In genomic region chr17:74750327-74751069, GRCh38 we compare ENCODE assay signal across 8 cellular contexts. TPM values are rescaled to one million over a fixed set of nuclear protein-coding genes. Genes with fewer than 3 reads are reported as not detected.
DNase-seq lines count a peak whose midpoint lies in the region; ATAC-seq and TF ChIP-seq lines count a peak whose summit lies in the region.

No MANE protein-coding gene starts in this region.

- H3K4me1 Mint-ChIP-seq in natural killer cell treated with Interleukin-12 subunit alpha and Interleukin-12 subunit beta and Interleukin-15 and Interleukin-18, amount 100 ng/mL, for 72 hours (ENCODE audit: low read depth in 2 of 2) = peaks cover 56 to 58% of the 10 kb centered on the region in 2 donors

- H3K27ac ChIP-seq in BLaER1 treated with 17β-estradiol and CSF1 and Interleukin-3, amounts not matched to agents 10 nM and 100 nM = peak overlapping the region; percentile 75 to 96 (median 86); a peak in 16 of 22 replicates
- H3K27ac ChIP-seq in duodenal mucosa (ENCODE audit: low read depth, low read length) (peak overlapping the region; percentile 83), uterus (peak overlapping the region in 1 of 2 donors; percentile 78)

- DNase-seq in LNCaP clone FGC (ENCODE audit: low read depth) (peak; percentile 63), omental fat pad (ENCODE audit: low spot score) (no peak), uterus (no peak), NCI-H345 treated with DMSO at 0.1 percent for 48 hours (lab: John Stamatoyannopoulos, UW; ENCODE audit: unreplicated experiment) (no peak)
- no peak for DNase-seq in natural killer cell treated with Interleukin-12 subunit alpha and Interleukin-12 subunit beta and Interleukin-15 and Interleukin-18, amount 100 ng/mL, for 72 hours (ENCODE audit: low spot score)

- H3K9ac ChIP-seq in BLaER1 treated with 17β-estradiol and CSF1 and Interleukin-3, amounts not matched to agents 10 nM and 100 nM = peak overlapping the region; percentile 88 to 98 (median 93)
- H3K9ac ChIP-seq in duodenal mucosa (ENCODE audit: low read depth in 1 of 2, low read length in 2 of 2) = peak overlapping the region; percentile 77 to 96

- peaks cover 7% of the 10 kb centered on the region for H3K36me3 Mint-ChIP-seq in natural killer cell treated with Interleukin-12 subunit alpha and Interleukin-12 subunit beta and Interleukin-15 and Interleukin-18, amount 100 ng/mL, for 72 hours

- peak; percentile 13; the same call in 1 of the 2 replicates for TF ChIP-seq CTCF in LNCaP clone FGC (IDR thresholded peaks at IDR 0.05; ENCODE audit: control insufficient read depth, extremely low read depth, insufficient read depth)
- TF ChIP-seq CTCF in omental fat pad (IDR thresholded peaks at IDR 0.05) = no peak
- no peak for TF ChIP-seq CTCF in uterus (IDR thresholded peaks at IDR 0.05)

- no peaks in the 10 kb centered on the region for H3K27me3 Mint-ChIP-seq in natural killer cell treated with Interleukin-12 subunit alpha and Interleukin-12 subunit beta and Interleukin-15 and Interleukin-18, amount 100 ng/mL, for 72 hours

- peaks cover 0 to 42% (median 24%) of the 10 kb centered on the region in 11 experiments; a peak in 13 of 22 replicates for H3K27me3 ChIP-seq in BLaER1 treated with 17β-estradiol and CSF1 and Interleukin-3, amounts not matched to agents 10 nM and 100 nM
- no peaks in the 10 kb centered on the region for H3K27me3 ChIP-seq in duodenal mucosa (ENCODE audit: control insufficient read depth in 1 of 2, insufficient read depth in 2 of 2, low read length in 2 of 2)
- no peaks in the 10 kb centered on the region for H3K27me3 ChIP-seq in uterus

- H3K27ac Mint-ChIP-seq in natural killer cell treated with Interleukin-12 subunit alpha and Interleukin-12 subunit beta and Interleukin-15 and Interleukin-18, amount 100 ng/mL, for 72 hours = peak overlapping the region; percentile 98 to 99

- H3K9me3 Mint-ChIP-seq in natural killer cell treated with Interleukin-12 subunit alpha and Interleukin-12 subunit beta and Interleukin-15 and Interleukin-18, amount 100 ng/mL, for 72 hours = no peaks in the 10 kb centered on the region

- peaks cover 69 to 78% (median 70%) of the 10 kb centered on the region in 11 experiments for H4K20me1 ChIP-seq in BLaER1 treated with 17β-estradiol and CSF1 and Interleukin-3, amounts not matched to agents 10 nM and 100 nM

- H3K4me1 ChIP-seq in BLaER1 treated with 17β-estradiol and CSF1 and Interleukin-3, amounts not matched to agents 10 nM and 100 nM = peaks cover 70 to 85% (median 82%) of the 10 kb centered on the region in 10 experiments
- peaks cover 63 to 75% of the 10 kb centered on the region in 2 donors for H3K4me1 ChIP-seq in duodenal mucosa (ENCODE audit: control insufficient read depth in 1 of 2, insufficient read depth in 2 of 2, low read length in 2 of 2)
- no peaks in the 10 kb centered on the region for H3K4me1 ChIP-seq in uterus

- H3K4me3 ChIP-seq in BLaER1 treated with 17β-estradiol and CSF1 and Interleukin-3, amounts not matched to agents 10 nM and 100 nM = peak overlapping the region; percentile 87 to 100 (median 90)
- H3K4me3 ChIP-seq in LNCaP clone FGC (ENCODE audit: low read depth, low read length) (peak overlapping the region; percentile 98), duodenal mucosa (ENCODE audit: low read depth in 1 of 2, low read length in 2 of 2) (peak overlapping the region; percentile 95 to 98), uterus (peak overlapping the region in 1 of 2 donors; percentile 92)

- no peak for ATAC-seq in natural killer cell treated with Interleukin-12 subunit alpha and Interleukin-12 subunit beta and Interleukin-15 and Interleukin-18, amount 100 ng/mL, for 72 hours
- ATAC-seq in omental fat pad (ENCODE audit: low FRiP score) (no peak), GM21619 (IDR thresholded peaks at IDR 0.05; ENCODE audit: unreplicated experiment) (no peak)

- H3K4me3 Mint-ChIP-seq in natural killer cell treated with Interleukin-12 subunit alpha and Interleukin-12 subunit beta and Interleukin-15 and Interleukin-18, amount 100 ng/mL, for 72 hours = peak overlapping the region; percentile 99

- H3K4me2 ChIP-seq in BLaER1 treated with 17β-estradiol and CSF1 and Interleukin-3, amounts not matched to agents 10 nM and 100 nM = peak overlapping the region; percentile 93 to 100 (median 99)

- no peaks in the 10 kb centered on the region for H3K9me3 ChIP-seq in BLaER1 treated with 17β-estradiol and CSF1 and Interleukin-3, amounts not matched to agents 10 nM and 100 nM (replicated peaks in 1 of 11)
- H3K9me3 ChIP-seq in duodenal mucosa (ENCODE audit: control insufficient read depth in 1 of 2, low read length in 2 of 2) (no peaks in the 10 kb centered on the region), uterus (no peaks in the 10 kb centered on the region)

- H3K36me3 ChIP-seq in BLaER1 treated with 17β-estradiol and CSF1 and Interleukin-3, amounts not matched to agents 10 nM and 100 nM = peaks cover 0 to 67% (median 30%) of the 10 kb centered on the region in 11 experiments; a peak in 14 of 22 replicates
- H3K36me3 ChIP-seq in duodenal mucosa (ENCODE audit: control insufficient read depth in 1 of 2, insufficient read depth in 2 of 2, low read length in 2 of 2) (peaks cover 3 to 14% of the 10 kb centered on the region in 2 donors), uterus (no peaks in the 10 kb centered on the region)

- intact Hi-C loops in uterus (cut with DNase I; ENCODE audit: low total_unique reads) = no loop called here

- TF ChIP-seq POLR2A in uterus (IDR thresholded peaks at IDR 0.05) = no peak

RNA-seq across cellular contexts. Expression of gene NHERF1, which starts 2.1 kb away (rescaled TPM):
- total RNA-seq in natural killer cell treated with Interleukin-12 subunit alpha and Interleukin-12 subunit beta and Interleukin-15 and Interleukin-18, amount 100 ng/mL, for 72 hours = 100 to 1,000 TPM; 159 to 187 TPM
- total RNA-seq in omental fat pad (10 to 100 TPM; 18.0 to 51.7 (median 21.8) TPM), uterus (10 to 100 TPM in 3 of 4 donors, 1 to 10 TPM in 1; 3.3 to 16.9 (median 12.0) TPM)

RNA-seq across cellular contexts. Expression of gene RAB37, which starts 13.4 kb away (rescaled TPM):
- 1 to 10 TPM; 1.3 to 3.3 TPM for total RNA-seq in natural killer cell treated with Interleukin-12 subunit alpha and Interleukin-12 subunit beta and Interleukin-15 and Interleukin-18, amount 100 ng/mL, for 72 hours
- 1 to 10 TPM in 2 of 4 donors, under 1 TPM in 2; 0.48 to 3.0 (median 1.4) TPM for total RNA-seq in omental fat pad
- 1 to 10 TPM in 3 of 4 donors, under 1 TPM in 1; under 0.01 to 5.0 (median 1.7) TPM for total RNA-seq in uterus

RNA-seq across cellular contexts. Expression of gene NAT9, which starts 25.6 kb away (rescaled TPM):
- total RNA-seq in natural killer cell treated with Interleukin-12 subunit alpha and Interleukin-12 subunit beta and Interleukin-15 and Interleukin-18, amount 100 ng/mL, for 72 hours = 10 to 100 TPM; 42.9 to 60.7 TPM
- 10 to 100 TPM; 15.1 to 35.9 (median 24.2) TPM for total RNA-seq in omental fat pad
- total RNA-seq in uterus = 10 to 100 TPM in 3 of 4 donors, 1 to 10 TPM in 1; 5.4 to 53.3 (median 33.9) TPM

RNA-seq across cellular contexts. Expression of gene CD300LF, which starts 37.8 kb away (rescaled TPM):
- total RNA-seq in natural killer cell treated with Interleukin-12 subunit alpha and Interleukin-12 subunit beta and Interleukin-15 and Interleukin-18, amount 100 ng/mL, for 72 hours = 1 to 10 TPM in 1 of 2 donors, not detected in 1; 2.2 TPM
- total RNA-seq in omental fat pad (1 to 10 TPM in 3 of 4 donors, not detected in 1; 1.1 to 2.5 (median 2.2) TPM), uterus (under 1 TPM in 2 of 4 donors, not detected in 2; 0.27 to 0.41 TPM)
